8 cellular contexts compared by ENCODE assay signal in genomic region chr12:89882051-89882450, GRCh38.
DNase-seq lines count a peak whose midpoint lies in the region; ATAC-seq, FAIRE-seq and TF ChIP-seq lines count a peak whose summit lies in the region.

No MANE protein-coding gene starts in this region.

- intact Hi-C loops in sigmoid colon (cut with DNase I), result no loop called here

- no peaks in the 10 kb centered on the region for H3K27me3 ChIP-seq in BJ (ENCODE audit: control insufficient read depth, insufficient read depth, low read length)
- H3K27me3 ChIP-seq in sigmoid colon, result no peaks in the 10 kb centered on the region

- TF ChIP-seq CTCF in BJ (IDR thresholded peaks at IDR 0.05; ENCODE audit: insufficient read depth, low read depth, low read length), result no peak
- TF ChIP-seq CTCF in sigmoid colon (IDR thresholded peaks at IDR 0.05), result no peak
- no peak for TF ChIP-seq CTCF in D721Med (IDR thresholded peaks at IDR 0.05; ENCODE audit: insufficient read depth, missing control alignments)

- no peaks in the 10 kb centered on the region for H3K9me3 ChIP-seq in sigmoid colon

- no peaks in the 10 kb centered on the region for H3K4me1 ChIP-seq in sigmoid colon

- H3K36me3 ChIP-seq in BJ (ENCODE audit: control insufficient read depth, insufficient read depth, low read length), result no peaks in the 10 kb centered on the region
- no peaks in the 10 kb centered on the region for H3K36me3 ChIP-seq in sigmoid colon

- TF ChIP-seq POLR2A in sigmoid colon (IDR thresholded peaks at IDR 0.05), result no peak

- H3K4me3 ChIP-seq in BJ (ENCODE audit: low read depth, low read length), result no peak overlapping the region
- H3K4me3 ChIP-seq in sigmoid colon, result no peak overlapping the region

- DNase-seq in BJ (ENCODE audit: low read depth) (peak; percentile 37), dedifferentiated amniotic fluid mesenchymal stem cell (ENCODE audit: extremely low spot score) (peak; percentile 85), SIG-M5 treated with dmso at 0.1 percent for 504 hours (lab: John Stamatoyannopoulos, UW; ENCODE audit: unreplicated experiment) (no peak), sigmoid colon (no peak), D721Med (ENCODE audit: insufficient read length, low spot score) (no peak)
- DNase-seq in stimulated activated naive CD4-positive, alpha-beta T cell (lab: John Stamatoyannopoulos, UW), result no peak

- no peak for TF ChIP-seq EP300 in sigmoid colon (IDR thresholded peaks at IDR 0.05)

- POLR2A ChIA-PET in BJ (lab: Charles Lee), result interaction anchor here (0.5 to 0.7 kb wide), 2 partner anchors 48 to 62 kb away, joined by 5 to 11 read pairs; no protein-coding TSS in a partner anchor

- FAIRE-seq in D721Med (lab: Jason Lieb, UNC), result no peak

- ATAC-seq in GM19023 (IDR thresholded peaks at IDR 0.05; ENCODE audit: unreplicated experiment) (peak; percentile 52), HG03196 (IDR thresholded peaks at IDR 0.05; ENCODE audit: unreplicated experiment) (peak; percentile 38)

- no peak overlapping the region for H3K27ac ChIP-seq in sigmoid colon

- CTCF ChIA-PET in BJ (lab: Yijun Ruan, JAX), result interaction anchor here (1.5 kb wide), 1 partner anchor 9 kb away, joined by 3 read pairs; no protein-coding TSS in a partner anchor

Comparison
In these comparisons a context has a peak if more than half of its experiments do, and no peak if none do; other contexts are left out.
1. DNase-seq: peak in BJ (single experiment) and dedifferentiated amniotic fluid mesenchymal stem cell (single experiment); none in stimulated activated naive CD4-positive, alpha-beta T cell (0 of 6), SIG-M5 treated with dmso at 0.1 percent for 504 hours (single experiment), sigmoid colon (single experiment) and D721Med (single experiment).